ENCODE assay signal across 22 cellular contexts in the genomic region with DNA sequence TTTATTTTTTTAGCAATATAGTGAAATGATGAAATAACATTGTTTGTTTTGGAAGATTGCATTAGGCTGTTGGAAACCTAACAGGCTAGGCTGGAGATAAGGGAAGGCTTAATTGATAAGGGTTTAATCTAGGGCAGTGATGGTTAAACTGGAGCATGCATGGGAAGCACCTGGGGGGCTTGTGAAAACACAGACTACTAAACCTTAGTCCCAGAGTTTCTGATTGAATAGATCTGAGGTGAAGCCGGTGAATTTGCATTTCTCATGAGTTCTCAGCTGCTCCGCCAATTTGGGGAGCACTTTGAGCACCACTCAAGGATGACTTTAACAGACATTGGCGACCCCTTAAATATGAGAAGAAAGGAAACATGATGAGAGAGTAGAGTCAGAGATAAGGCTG. TPM values are rescaled to one million over a fixed set of nuclear protein-coding genes. Genes with fewer than 3 reads are reported as not detected.
DNase-seq lines count a peak whose midpoint lies in the region; ATAC-seq and TF ChIP-seq lines count a peak whose summit lies in the region.
"Had no signal": no experiment of that assay in that cellular context is flagged by ENCODE, and none has a peak within 500 bp of the region (broad histone marks: within the 10 kb centered on the region; RNA-seq: fewer than 3 reads in every experiment).

No MANE protein-coding gene starts in this region.

- H3K4me3 Mint-ChIP-seq in natural killer cell treated with Interleukin-12 subunit alpha and Interleukin-12 subunit beta and Interleukin-15 and Interleukin-18, amount 100 ng/mL, for 72 hours, result peak overlapping the region; percentile 28
- H3K4me3 Mint-ChIP-seq in natural killer cell (no peak overlapping the region), WTC11 (no peak overlapping the region), glutamatergic neuron (ENCODE audit: unreplicated experiment) (no peak overlapping the region)

- H3K9me3 Mint-ChIP-seq in natural killer cell treated with Interleukin-12 subunit alpha and Interleukin-12 subunit beta and Interleukin-15 and Interleukin-18, amount 100 ng/mL, for 72 hours, result no peaks in the 10 kb centered on the region
- H3K9me3 Mint-ChIP-seq in natural killer cell (no peaks in the 10 kb centered on the region), WTC11 (no peaks in the 10 kb centered on the region), glutamatergic neuron (ENCODE audit: unreplicated experiment) (no peaks in the 10 kb centered on the region)

- POLR2A ChIA-PET in WTC11 (lab: Charles Lee), result no interaction called here

- peak overlapping the region in 1 of 2 donors; percentile 57 for H3K27ac Mint-ChIP-seq in natural killer cell treated with Interleukin-12 subunit alpha and Interleukin-12 subunit beta and Interleukin-15 and Interleukin-18, amount 100 ng/mL, for 72 hours
- H3K27ac Mint-ChIP-seq in natural killer cell, result peak overlapping the region in 1 of 2 donors; percentile 56
- H3K27ac Mint-ChIP-seq in WTC11, result peak overlapping the region; percentile 78
- no peak overlapping the region for H3K27ac Mint-ChIP-seq in glutamatergic neuron (ENCODE audit: unreplicated experiment)

- no peak for ATAC-seq in natural killer cell treated with Interleukin-12 subunit alpha and Interleukin-12 subunit beta and Interleukin-15 and Interleukin-18, amount 100 ng/mL, for 72 hours
- no peak for ATAC-seq in natural killer cell
- peak; percentile 51 for ATAC-seq in HG02571 (IDR thresholded peaks at IDR 0.05; ENCODE audit: unreplicated experiment)
- ATAC-seq in WTC11, result no peak
- ATAC-seq in GM21576 (IDR thresholded peaks at IDR 0.05; ENCODE audit: unreplicated experiment), result no peak
- ATAC-seq: A549, esophagus mucosa, gastroesophageal sphincter, mucosa of descending colon, Right ventricle myocardium inferior had no signal

- H3K4me1 Mint-ChIP-seq in natural killer cell treated with Interleukin-12 subunit alpha and Interleukin-12 subunit beta and Interleukin-15 and Interleukin-18, amount 100 ng/mL, for 72 hours (ENCODE audit: low read depth in 2 of 2), result peaks cover 40 to 50% of the 10 kb centered on the region in 2 donors
- H3K4me1 Mint-ChIP-seq in natural killer cell (peaks cover 57 to 59% of the 10 kb centered on the region in 2 donors), WTC11 (peaks cover 64% of the 10 kb centered on the region), glutamatergic neuron (ENCODE audit: low read depth, unreplicated experiment) (no peaks in the 10 kb centered on the region)

- intact Hi-C loops in natural killer cell (cut with micrococcal nuclease), result no loop called here
- intact Hi-C loops in head of caudate nucleus (cut with DNase I), result no loop called here

- peaks cover 0 to 25% of the 10 kb centered on the region in 2 donors for H3K27me3 Mint-ChIP-seq in natural killer cell treated with Interleukin-12 subunit alpha and Interleukin-12 subunit beta and Interleukin-15 and Interleukin-18, amount 100 ng/mL, for 72 hours
- peaks cover 0 to 9% of the 10 kb centered on the region in 2 donors for H3K27me3 Mint-ChIP-seq in natural killer cell (ENCODE audit: low read depth in 2 of 2)
- H3K27me3 Mint-ChIP-seq in WTC11 (ENCODE audit: low read depth), result no peaks in the 10 kb centered on the region
- no peaks in the 10 kb centered on the region for H3K27me3 Mint-ChIP-seq in glutamatergic neuron (ENCODE audit: unreplicated experiment)

- DNase-seq in natural killer cell treated with Interleukin-12 subunit alpha and Interleukin-12 subunit beta and Interleukin-15 and Interleukin-18, amount 100 ng/mL, for 72 hours (ENCODE audit: low spot score), result no peak
- DNase-seq in natural killer cell (no peak), WTC11 (ENCODE audit: low spot score) (no peak), glutamatergic neuron (no peak), head of caudate nucleus (no peak)
- DNase-seq in stimulated activated CD4-positive, alpha-beta T cell treated with anti-CD3 and anti-CD28 coated beads, Interleukin-12 subunit alpha, Interleukin-12 subunit beta, amount 100 ng/mL, for 4 hours, result no peak
- DNase-seq: amygdala, C1 segment of cervical spinal cord, GDM1, GOT3, mucosa of descending colon, NCI-H1092 treated with DMSO at 0.1 percent for 48 hours, NCI-H2081 treated with DMSO at 0.1 percent for 48 hours, NCI-H510A treated with DMSO at 0.1 percent for 48 hours, retina, T-helper 1 cell had no signal

- CTCF ChIA-PET in WTC11 (lab: Charles Lee), result no interaction called here

- no peaks in the 10 kb centered on the region for H3K36me3 Mint-ChIP-seq in natural killer cell treated with Interleukin-12 subunit alpha and Interleukin-12 subunit beta and Interleukin-15 and Interleukin-18, amount 100 ng/mL, for 72 hours
- H3K36me3 Mint-ChIP-seq in natural killer cell (no peaks in the 10 kb centered on the region), WTC11 (no peaks in the 10 kb centered on the region), glutamatergic neuron (ENCODE audit: unreplicated experiment) (no peaks in the 10 kb centered on the region)

- no peak for TF ChIP-seq CTCF in natural killer cell (IDR thresholded peaks at IDR 0.05)
- TF ChIP-seq CTCF in WTC11 (IDR thresholded peaks at IDR 0.05), result no peak
- TF ChIP-seq CTCF in glutamatergic neuron (IDR thresholded peaks at IDR 0.05; ENCODE audit: partially characterized antibody, unreplicated experiment), result no peak

TF ChIP-seq in WTC11, 78 proteins besides CTCF, POLR2A, EP300 and RAD21:
- TF ChIP-seq, protein P1, sequence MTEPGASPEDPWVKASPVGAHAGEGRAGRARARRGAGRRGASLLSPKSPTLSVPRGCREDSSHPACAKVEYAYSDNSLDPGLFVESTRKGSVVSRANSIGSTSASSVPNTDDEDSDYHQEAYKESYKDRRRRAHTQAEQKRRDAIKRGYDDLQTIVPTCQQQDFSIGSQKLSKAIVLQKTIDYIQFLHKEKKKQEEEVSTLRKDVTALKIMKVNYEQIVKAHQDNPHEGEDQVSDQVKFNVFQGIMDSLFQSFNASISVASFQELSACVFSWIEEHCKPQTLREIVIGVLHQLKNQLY (CRISPR knock-in tag; IDR thresholded peaks at IDR 0.05), result no peak
- no peak for TF ChIP-seq ZNF396 (CRISPR knock-in tag; IDR thresholded peaks at IDR 0.05; ENCODE audit: borderline replicate concordance)
- TF ChIP-seq NFATC4 (CRISPR knock-in tag; IDR thresholded peaks at IDR 0.05), result no peak
- no peak for TF ChIP-seq NFE2L1 (CRISPR knock-in tag; IDR thresholded peaks at IDR 0.05)
- no peak for TF ChIP-seq ZNF317 (CRISPR knock-in tag; IDR thresholded peaks at IDR 0.05; ENCODE audit: borderline replicate concordance, low read depth)
- TF ChIP-seq JAZF1 (CRISPR knock-in tag; IDR thresholded peaks at IDR 0.05), result no peak
- TF ChIP-seq, protein P2, sequence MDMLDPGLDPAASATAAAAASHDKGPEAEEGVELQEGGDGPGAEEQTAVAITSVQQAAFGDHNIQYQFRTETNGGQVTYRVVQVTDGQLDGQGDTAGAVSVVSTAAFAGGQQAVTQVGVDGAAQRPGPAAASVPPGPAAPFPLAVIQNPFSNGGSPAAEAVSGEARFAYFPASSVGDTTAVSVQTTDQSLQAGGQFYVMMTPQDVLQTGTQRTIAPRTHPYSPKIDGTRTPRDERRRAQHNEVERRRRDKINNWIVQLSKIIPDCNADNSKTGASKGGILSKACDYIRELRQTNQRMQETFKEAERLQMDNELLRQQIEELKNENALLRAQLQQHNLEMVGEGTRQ (CRISPR knock-in tag; IDR thresholded peaks at IDR 0.05), result no peak
- TF ChIP-seq, protein P3, sequence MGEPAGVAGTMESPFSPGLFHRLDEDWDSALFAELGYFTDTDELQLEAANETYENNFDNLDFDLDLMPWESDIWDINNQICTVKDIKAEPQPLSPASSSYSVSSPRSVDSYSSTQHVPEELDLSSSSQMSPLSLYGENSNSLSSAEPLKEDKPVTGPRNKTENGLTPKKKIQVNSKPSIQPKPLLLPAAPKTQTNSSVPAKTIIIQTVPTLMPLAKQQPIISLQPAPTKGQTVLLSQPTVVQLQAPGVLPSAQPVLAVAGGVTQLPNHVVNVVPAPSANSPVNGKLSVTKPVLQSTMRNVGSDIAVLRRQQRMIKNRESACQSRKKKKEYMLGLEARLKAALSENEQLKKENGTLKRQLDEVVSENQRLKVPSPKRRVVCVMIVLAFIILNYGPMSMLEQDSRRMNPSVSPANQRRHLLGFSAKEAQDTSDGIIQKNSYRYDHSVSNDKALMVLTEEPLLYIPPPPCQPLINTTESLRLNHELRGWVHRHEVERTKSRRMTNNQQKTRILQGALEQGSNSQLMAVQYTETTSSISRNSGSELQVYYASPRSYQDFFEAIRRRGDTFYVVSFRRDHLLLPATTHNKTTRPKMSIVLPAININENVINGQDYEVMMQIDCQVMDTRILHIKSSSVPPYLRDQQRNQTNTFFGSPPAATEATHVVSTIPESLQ (CRISPR knock-in tag; IDR thresholded peaks at IDR 0.05), result no peak

RNA-seq across cellular contexts. Expression of a gene that starts 11.5 kb away (rescaled TPM):
- total RNA-seq in natural killer cell treated with Interleukin-12 subunit alpha and Interleukin-12 subunit beta and Interleukin-15 and Interleukin-18, amount 100 ng/mL, for 72 hours, result 10 to 100 TPM; 41.6 to 73.7 TPM
- total RNA-seq in natural killer cell (10 to 100 TPM; 62.5 to 81.0 (median 66.5) TPM), WTC11 (2021) (75.4 to 78.8 TPM (median 77.6 TPM) in 3 replicates), glutamatergic neuron (ENCODE audit: unreplicated experiment) (1.7 TPM)

Comparison
In these comparisons a context has a peak if more than half of its experiments do, and no peak if none do; other contexts are left out.
1. RNA of a gene that starts 11.5 kb away (total RNA-seq): 75.4 to 78.8 TPM in WTC11, 41.6 to 73.7 TPM in natural killer cell treated with Interleukin-12 subunit alpha and Interleukin-12 subunit beta and Interleukin-15 and Interleukin-18, amount 100 ng/mL, for 72 hours and 62.5 to 81.0 TPM in natural killer cell; 1.7 TPM in glutamatergic neuron (single experiment); every median in the first group is over 10 times any median in the second.